1 cellular context compared by ENCODE assay signal in the genomic region with DNA sequence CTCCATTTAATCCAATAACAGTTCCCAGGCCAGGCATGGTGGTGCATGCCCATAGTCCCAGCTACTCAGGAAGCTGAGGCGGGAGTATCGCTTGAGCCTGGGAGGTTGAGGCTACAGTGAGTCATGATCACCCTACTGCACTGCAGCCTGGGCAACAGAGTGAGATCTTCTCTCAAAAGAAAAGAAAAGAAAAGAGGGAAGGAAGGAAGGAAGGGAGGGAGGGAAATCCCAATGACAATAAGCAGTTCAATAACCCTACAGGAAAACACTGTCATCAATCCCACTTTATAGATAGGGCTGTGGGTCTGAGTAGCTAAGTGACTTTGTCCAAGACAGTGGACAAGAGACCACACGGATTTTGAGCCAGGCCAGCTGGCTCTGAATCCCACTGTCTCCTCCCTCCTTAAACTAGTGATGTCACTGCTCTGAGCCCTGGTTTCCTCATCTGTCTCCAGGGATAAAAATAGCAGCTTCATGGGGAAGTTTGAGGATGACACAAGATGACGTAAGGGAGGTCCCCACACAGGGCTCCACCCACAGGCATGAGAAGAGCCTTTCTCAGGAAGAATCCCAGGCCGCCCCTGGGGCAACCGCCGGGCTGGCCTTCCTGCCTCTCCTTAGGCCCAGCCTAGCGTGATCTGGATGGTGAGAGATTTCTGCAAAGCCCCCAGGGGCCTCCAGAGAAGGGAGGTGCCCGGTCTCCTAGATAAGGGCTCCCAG.
A peak's percentile ranks its signal among the peaks of the same experiment; 100 is the strongest.
TF ChIP-seq lines count a peak whose summit lies in the region.

No MANE protein-coding gene starts in this region.

TF ChIP-seq in K562, 482 proteins besides CTCF, POLR2A, EP300 and RAD21 (continued from another document and continues in another):
- TF ChIP-seq, protein P1, sequence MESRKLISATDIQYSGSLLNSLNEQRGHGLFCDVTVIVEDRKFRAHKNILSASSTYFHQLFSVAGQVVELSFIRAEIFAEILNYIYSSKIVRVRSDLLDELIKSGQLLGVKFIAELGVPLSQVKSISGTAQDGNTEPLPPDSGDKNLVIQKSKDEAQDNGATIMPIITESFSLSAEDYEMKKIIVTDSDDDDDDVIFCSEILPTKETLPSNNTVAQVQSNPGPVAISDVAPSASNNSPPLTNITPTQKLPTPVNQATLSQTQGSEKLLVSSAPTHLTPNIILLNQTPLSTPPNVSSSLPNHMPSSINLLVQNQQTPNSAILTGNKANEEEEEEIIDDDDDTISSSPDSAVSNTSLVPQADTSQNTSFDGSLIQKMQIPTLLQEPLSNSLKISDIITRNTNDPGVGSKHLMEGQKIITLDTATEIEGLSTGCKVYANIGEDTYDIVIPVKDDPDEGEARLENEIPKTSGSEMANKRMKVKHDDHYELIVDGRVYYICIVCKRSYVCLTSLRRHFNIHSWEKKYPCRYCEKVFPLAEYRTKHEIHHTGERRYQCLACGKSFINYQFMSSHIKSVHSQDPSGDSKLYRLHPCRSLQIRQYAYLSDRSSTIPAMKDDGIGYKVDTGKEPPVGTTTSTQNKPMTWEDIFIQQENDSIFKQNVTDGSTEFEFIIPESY (CRISPR knock-in tag; IDR thresholded peaks at IDR 0.05) = 0 out of 2 replicates have a peak, but pooled peaks have one; percentile 15
- TF ChIP-seq, protein P2, sequence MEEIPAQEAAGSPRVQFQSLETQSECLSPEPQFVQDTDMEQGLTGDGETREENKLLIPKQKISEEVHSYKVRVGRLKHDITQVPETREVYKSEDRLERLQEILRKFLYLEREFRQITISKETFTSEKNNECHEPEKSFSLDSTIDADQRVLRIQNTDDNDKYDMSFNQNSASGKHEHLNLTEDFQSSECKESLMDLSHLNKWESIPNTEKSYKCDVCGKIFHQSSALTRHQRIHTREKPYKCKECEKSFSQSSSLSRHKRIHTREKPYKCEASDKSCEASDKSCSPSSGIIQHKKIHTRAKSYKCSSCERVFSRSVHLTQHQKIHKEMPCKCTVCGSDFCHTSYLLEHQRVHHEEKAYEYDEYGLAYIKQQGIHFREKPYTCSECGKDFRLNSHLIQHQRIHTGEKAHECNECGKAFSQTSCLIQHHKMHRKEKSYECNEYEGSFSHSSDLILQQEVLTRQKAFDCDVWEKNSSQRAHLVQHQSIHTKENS (CRISPR knock-in tag; IDR thresholded peaks at IDR 0.05) = no peak
- TF ChIP-seq KLF10 (CRISPR knock-in tag; IDR thresholded peaks at IDR 0.05) (no peak), POLR2B (IDR thresholded peaks at IDR 0.05; ENCODE audit: low read depth, partially characterized antibody) (peak; percentile 47), MEF2D (tag; conservative IDR thresholded peaks at IDR 0.05; ENCODE audit: low read depth) (peak; percentile 99), HDAC2 (IDR thresholded peaks at IDR 0.05) (peak; percentile 23; the same call in 1 of the 2 replicates), MXI1 (IDR thresholded peaks at IDR 0.05; ENCODE audit: low read depth, low read length) (no peak), MYNN (IDR thresholded peaks at IDR 0.05) (peak; percentile 72), MYNN (CRISPR knock-in tag; IDR thresholded peaks at IDR 0.05) (no peak), SIN3A (IDR thresholded peaks at IDR 0.05; ENCODE audit: borderline replicate concordance in 2 of 2, control insufficient read depth in 1 of 2, low read depth in 2 of 2, low read length in 2 of 2) (no peak), TBP (optimal IDR thresholded peaks at IDR 0.05; ENCODE audit: low read depth, low read length) (peak; percentile 13), PCBP1 (IDR thresholded peaks at IDR 0.05; ENCODE audit: low read depth, low read length, poor library complexity, severe bottlenecking) (no peak), TCFL5 (CRISPR knock-in tag; conservative IDR thresholded peaks at IDR 0.05) (no peak), PHF20 (IDR thresholded peaks at IDR 0.05; ENCODE audit: partially characterized antibody) (no peak), RFX1 (IDR thresholded peaks at IDR 0.05) (no peak; the same call in 1 of the 2 replicates), E2F3 (CRISPR knock-in tag; IDR thresholded peaks at IDR 0.05) (no peak), ILK (tag; IDR thresholded peaks at IDR 0.05; ENCODE audit: borderline replicate concordance, low read depth) (no peak), ZNF589 (CRISPR knock-in tag; IDR thresholded peaks at IDR 0.05; ENCODE audit: low read depth) (peak; percentile 93), TAF1 (IDR thresholded peaks at IDR 0.05; ENCODE audit: control insufficient read depth, extremely low read depth, insufficient read depth, low read length, severe bottlenecking) (peak; percentile 54), SNRNP70 (optimal IDR thresholded peaks at IDR 0.05; ENCODE audit: low read depth, low read length) (no peak), SRF (CRISPR knock-in tag; IDR thresholded peaks at IDR 0.05) (peak in 1 of 2 experiments; percentile 30; a peak in 1 of 4 replicates), ZKSCAN3 (CRISPR knock-in tag; IDR thresholded peaks at IDR 0.05) (no peak), U2AF2 (optimal IDR thresholded peaks at IDR 0.05; ENCODE audit: low read depth, low read length) (no peak), NCOA1 (IDR thresholded peaks at IDR 0.05; ENCODE audit: low read depth) (peak; percentile 89), TOE1 (IDR thresholded peaks at IDR 0.05; ENCODE audit: borderline replicate concordance) (no peak), TOE1 (CRISPR knock-in tag; IDR thresholded peaks at IDR 0.05; ENCODE audit: borderline replicate concordance, low read depth) (no peak), SRSF3 (IDR thresholded peaks at IDR 0.05; ENCODE audit: insufficient read depth, low read length) (no peak), PHF8 (IDR thresholded peaks at IDR 0.05; ENCODE audit: borderline replicate concordance, low read length) (peak; percentile 18; the same call in 1 of the 2 replicates)
- TF ChIP-seq, protein P3, sequence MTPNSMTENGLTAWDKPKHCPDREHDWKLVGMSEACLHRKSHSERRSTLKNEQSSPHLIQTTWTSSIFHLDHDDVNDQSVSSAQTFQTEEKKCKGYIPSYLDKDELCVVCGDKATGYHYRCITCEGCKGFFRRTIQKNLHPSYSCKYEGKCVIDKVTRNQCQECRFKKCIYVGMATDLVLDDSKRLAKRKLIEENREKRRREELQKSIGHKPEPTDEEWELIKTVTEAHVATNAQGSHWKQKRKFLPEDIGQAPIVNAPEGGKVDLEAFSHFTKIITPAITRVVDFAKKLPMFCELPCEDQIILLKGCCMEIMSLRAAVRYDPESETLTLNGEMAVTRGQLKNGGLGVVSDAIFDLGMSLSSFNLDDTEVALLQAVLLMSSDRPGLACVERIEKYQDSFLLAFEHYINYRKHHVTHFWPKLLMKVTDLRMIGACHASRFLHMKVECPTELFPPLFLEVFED (CRISPR knock-in tag; conservative IDR thresholded peaks at IDR 0.05) = peak; percentile 63; the same call in 1 of the 2 replicates
- TF ChIP-seq, protein P4, sequence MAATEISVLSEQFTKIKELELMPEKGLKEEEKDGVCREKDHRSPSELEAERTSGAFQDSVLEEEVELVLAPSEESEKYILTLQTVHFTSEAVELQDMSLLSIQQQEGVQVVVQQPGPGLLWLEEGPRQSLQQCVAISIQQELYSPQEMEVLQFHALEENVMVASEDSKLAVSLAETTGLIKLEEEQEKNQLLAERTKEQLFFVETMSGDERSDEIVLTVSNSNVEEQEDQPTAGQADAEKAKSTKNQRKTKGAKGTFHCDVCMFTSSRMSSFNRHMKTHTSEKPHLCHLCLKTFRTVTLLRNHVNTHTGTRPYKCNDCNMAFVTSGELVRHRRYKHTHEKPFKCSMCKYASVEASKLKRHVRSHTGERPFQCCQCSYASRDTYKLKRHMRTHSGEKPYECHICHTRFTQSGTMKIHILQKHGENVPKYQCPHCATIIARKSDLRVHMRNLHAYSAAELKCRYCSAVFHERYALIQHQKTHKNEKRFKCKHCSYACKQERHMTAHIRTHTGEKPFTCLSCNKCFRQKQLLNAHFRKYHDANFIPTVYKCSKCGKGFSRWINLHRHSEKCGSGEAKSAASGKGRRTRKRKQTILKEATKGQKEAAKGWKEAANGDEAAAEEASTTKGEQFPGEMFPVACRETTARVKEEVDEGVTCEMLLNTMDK (IDR thresholded peaks at IDR 0.05; ENCODE audit: borderline replicate concordance, insufficient read depth, low read depth, low read length, poor library complexity, severe bottlenecking) = no peak
- TF ChIP-seq, protein P5, sequence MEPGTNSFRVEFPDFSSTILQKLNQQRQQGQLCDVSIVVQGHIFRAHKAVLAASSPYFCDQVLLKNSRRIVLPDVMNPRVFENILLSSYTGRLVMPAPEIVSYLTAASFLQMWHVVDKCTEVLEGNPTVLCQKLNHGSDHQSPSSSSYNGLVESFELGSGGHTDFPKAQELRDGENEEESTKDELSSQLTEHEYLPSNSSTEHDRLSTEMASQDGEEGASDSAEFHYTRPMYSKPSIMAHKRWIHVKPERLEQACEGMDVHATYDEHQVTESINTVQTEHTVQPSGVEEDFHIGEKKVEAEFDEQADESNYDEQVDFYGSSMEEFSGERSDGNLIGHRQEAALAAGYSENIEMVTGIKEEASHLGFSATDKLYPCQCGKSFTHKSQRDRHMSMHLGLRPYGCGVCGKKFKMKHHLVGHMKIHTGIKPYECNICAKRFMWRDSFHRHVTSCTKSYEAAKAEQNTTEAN (CRISPR knock-in tag; IDR thresholded peaks at IDR 0.05) = no peak
- TF ChIP-seq, protein P6, sequence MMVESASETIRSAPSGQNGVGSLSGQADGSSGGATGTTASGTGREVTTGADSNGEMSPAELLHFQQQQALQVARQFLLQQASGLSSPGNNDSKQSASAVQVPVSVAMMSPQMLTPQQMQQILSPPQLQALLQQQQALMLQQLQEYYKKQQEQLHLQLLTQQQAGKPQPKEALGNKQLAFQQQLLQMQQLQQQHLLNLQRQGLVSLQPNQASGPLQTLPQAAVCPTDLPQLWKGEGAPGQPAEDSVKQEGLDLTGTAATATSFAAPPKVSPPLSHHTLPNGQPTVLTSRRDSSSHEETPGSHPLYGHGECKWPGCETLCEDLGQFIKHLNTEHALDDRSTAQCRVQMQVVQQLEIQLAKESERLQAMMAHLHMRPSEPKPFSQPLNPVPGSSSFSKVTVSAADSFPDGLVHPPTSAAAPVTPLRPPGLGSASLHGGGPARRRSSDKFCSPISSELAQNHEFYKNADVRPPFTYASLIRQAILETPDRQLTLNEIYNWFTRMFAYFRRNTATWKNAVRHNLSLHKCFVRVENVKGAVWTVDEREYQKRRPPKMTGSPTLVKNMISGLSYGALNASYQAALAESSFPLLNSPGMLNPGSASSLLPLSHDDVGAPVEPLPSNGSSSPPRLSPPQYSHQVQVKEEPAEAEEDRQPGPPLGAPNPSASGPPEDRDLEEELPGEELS (CRISPR knock-in tag; IDR thresholded peaks at IDR 0.05; ENCODE audit: borderline replicate concordance) = no peak
- TF ChIP-seq, protein P7, sequence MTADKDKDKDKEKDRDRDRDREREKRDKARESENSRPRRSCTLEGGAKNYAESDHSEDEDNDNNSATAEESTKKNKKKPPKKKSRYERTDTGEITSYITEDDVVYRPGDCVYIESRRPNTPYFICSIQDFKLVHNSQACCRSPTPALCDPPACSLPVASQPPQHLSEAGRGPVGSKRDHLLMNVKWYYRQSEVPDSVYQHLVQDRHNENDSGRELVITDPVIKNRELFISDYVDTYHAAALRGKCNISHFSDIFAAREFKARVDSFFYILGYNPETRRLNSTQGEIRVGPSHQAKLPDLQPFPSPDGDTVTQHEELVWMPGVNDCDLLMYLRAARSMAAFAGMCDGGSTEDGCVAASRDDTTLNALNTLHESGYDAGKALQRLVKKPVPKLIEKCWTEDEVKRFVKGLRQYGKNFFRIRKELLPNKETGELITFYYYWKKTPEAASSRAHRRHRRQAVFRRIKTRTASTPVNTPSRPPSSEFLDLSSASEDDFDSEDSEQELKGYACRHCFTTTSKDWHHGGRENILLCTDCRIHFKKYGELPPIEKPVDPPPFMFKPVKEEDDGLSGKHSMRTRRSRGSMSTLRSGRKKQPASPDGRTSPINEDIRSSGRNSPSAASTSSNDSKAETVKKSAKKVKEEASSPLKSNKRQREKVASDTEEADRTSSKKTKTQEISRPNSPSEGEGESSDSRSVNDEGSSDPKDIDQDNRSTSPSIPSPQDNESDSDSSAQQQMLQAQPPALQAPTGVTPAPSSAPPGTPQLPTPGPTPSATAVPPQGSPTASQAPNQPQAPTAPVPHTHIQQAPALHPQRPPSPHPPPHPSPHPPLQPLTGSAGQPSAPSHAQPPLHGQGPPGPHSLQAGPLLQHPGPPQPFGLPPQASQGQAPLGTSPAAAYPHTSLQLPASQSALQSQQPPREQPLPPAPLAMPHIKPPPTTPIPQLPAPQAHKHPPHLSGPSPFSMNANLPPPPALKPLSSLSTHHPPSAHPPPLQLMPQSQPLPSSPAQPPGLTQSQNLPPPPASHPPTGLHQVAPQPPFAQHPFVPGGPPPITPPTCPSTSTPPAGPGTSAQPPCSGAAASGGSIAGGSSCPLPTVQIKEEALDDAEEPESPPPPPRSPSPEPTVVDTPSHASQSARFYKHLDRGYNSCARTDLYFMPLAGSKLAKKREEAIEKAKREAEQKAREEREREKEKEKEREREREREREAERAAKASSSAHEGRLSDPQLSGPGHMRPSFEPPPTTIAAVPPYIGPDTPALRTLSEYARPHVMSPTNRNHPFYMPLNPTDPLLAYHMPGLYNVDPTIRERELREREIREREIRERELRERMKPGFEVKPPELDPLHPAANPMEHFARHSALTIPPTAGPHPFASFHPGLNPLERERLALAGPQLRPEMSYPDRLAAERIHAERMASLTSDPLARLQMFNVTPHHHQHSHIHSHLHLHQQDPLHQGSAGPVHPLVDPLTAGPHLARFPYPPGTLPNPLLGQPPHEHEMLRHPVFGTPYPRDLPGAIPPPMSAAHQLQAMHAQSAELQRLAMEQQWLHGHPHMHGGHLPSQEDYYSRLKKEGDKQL (CRISPR knock-in tag; IDR thresholded peaks at IDR 0.05; ENCODE audit: borderline replicate concordance) = no peak
- TF ChIP-seq, protein P8, sequence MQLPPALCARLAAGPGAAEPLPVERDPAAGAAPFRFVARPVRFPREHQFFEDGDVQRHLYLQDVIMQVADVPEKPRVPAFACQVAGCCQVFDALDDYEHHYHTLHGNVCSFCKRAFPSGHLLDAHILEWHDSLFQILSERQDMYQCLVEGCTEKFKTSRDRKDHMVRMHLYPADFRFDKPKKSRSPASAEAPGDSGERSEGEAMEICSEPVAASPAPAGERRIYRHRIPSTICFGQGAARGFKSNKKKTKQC (CRISPR knock-in tag; IDR thresholded peaks at IDR 0.05) = no peak
- TF ChIP-seq, protein P9, sequence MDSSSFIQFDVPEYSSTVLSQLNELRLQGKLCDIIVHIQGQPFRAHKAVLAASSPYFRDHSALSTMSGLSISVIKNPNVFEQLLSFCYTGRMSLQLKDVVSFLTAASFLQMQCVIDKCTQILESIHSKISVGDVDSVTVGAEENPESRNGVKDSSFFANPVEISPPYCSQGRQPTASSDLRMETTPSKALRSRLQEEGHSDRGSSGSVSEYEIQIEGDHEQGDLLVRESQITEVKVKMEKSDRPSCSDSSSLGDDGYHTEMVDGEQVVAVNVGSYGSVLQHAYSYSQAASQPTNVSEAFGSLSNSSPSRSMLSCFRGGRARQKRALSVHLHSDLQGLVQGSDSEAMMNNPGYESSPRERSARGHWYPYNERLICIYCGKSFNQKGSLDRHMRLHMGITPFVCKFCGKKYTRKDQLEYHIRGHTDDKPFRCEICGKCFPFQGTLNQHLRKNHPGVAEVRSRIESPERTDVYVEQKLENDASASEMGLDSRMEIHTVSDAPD (CRISPR knock-in tag; IDR thresholded peaks at IDR 0.05) = no peak
- TF ChIP-seq, protein P10, sequence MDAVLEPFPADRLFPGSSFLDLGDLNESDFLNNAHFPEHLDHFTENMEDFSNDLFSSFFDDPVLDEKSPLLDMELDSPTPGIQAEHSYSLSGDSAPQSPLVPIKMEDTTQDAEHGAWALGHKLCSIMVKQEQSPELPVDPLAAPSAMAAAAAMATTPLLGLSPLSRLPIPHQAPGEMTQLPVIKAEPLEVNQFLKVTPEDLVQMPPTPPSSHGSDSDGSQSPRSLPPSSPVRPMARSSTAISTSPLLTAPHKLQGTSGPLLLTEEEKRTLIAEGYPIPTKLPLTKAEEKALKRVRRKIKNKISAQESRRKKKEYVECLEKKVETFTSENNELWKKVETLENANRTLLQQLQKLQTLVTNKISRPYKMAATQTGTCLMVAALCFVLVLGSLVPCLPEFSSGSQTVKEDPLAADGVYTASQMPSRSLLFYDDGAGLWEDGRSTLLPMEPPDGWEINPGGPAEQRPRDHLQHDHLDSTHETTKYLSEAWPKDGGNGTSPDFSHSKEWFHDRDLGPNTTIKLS (IDR thresholded peaks at IDR 0.05; ENCODE audit: borderline replicate concordance, low read depth) = no peak
